Comparison of ENCODE assay signal across 1 cellular context in the genomic region with DNA sequence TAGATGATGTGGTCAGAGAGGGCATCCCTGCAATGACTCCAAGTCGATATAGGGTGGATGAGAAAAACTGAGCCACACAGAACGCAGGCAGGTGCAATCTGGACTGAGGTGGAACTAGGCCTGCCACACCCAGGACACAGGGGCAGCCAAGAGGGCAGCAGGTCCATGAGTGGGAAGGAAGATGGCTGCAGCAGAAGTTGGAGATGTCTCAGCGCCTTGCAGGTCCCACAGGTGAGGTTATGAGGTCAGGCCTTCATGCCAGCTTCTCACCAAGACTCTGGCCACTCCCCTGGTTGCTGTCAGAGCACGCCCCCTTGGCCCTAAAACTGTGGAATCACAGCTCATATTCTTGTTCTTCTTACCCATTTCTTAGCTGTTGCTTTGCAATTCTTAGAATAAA.
TF ChIP-seq lines count a peak whose summit lies in the region.

No MANE protein-coding gene starts in this region.

TF ChIP-seq in GM23338, 12 proteins besides CTCF, POLR2A, EP300 and RAD21 (continued from another document):
- TF ChIP-seq, protein P1, sequence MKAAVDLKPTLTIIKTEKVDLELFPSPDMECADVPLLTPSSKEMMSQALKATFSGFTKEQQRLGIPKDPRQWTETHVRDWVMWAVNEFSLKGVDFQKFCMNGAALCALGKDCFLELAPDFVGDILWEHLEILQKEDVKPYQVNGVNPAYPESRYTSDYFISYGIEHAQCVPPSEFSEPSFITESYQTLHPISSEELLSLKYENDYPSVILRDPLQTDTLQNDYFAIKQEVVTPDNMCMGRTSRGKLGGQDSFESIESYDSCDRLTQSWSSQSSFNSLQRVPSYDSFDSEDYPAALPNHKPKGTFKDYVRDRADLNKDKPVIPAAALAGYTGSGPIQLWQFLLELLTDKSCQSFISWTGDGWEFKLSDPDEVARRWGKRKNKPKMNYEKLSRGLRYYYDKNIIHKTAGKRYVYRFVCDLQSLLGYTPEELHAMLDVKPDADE (IDR thresholded peaks at IDR 0.05) = no peak
- TF ChIP-seq, protein P2, sequence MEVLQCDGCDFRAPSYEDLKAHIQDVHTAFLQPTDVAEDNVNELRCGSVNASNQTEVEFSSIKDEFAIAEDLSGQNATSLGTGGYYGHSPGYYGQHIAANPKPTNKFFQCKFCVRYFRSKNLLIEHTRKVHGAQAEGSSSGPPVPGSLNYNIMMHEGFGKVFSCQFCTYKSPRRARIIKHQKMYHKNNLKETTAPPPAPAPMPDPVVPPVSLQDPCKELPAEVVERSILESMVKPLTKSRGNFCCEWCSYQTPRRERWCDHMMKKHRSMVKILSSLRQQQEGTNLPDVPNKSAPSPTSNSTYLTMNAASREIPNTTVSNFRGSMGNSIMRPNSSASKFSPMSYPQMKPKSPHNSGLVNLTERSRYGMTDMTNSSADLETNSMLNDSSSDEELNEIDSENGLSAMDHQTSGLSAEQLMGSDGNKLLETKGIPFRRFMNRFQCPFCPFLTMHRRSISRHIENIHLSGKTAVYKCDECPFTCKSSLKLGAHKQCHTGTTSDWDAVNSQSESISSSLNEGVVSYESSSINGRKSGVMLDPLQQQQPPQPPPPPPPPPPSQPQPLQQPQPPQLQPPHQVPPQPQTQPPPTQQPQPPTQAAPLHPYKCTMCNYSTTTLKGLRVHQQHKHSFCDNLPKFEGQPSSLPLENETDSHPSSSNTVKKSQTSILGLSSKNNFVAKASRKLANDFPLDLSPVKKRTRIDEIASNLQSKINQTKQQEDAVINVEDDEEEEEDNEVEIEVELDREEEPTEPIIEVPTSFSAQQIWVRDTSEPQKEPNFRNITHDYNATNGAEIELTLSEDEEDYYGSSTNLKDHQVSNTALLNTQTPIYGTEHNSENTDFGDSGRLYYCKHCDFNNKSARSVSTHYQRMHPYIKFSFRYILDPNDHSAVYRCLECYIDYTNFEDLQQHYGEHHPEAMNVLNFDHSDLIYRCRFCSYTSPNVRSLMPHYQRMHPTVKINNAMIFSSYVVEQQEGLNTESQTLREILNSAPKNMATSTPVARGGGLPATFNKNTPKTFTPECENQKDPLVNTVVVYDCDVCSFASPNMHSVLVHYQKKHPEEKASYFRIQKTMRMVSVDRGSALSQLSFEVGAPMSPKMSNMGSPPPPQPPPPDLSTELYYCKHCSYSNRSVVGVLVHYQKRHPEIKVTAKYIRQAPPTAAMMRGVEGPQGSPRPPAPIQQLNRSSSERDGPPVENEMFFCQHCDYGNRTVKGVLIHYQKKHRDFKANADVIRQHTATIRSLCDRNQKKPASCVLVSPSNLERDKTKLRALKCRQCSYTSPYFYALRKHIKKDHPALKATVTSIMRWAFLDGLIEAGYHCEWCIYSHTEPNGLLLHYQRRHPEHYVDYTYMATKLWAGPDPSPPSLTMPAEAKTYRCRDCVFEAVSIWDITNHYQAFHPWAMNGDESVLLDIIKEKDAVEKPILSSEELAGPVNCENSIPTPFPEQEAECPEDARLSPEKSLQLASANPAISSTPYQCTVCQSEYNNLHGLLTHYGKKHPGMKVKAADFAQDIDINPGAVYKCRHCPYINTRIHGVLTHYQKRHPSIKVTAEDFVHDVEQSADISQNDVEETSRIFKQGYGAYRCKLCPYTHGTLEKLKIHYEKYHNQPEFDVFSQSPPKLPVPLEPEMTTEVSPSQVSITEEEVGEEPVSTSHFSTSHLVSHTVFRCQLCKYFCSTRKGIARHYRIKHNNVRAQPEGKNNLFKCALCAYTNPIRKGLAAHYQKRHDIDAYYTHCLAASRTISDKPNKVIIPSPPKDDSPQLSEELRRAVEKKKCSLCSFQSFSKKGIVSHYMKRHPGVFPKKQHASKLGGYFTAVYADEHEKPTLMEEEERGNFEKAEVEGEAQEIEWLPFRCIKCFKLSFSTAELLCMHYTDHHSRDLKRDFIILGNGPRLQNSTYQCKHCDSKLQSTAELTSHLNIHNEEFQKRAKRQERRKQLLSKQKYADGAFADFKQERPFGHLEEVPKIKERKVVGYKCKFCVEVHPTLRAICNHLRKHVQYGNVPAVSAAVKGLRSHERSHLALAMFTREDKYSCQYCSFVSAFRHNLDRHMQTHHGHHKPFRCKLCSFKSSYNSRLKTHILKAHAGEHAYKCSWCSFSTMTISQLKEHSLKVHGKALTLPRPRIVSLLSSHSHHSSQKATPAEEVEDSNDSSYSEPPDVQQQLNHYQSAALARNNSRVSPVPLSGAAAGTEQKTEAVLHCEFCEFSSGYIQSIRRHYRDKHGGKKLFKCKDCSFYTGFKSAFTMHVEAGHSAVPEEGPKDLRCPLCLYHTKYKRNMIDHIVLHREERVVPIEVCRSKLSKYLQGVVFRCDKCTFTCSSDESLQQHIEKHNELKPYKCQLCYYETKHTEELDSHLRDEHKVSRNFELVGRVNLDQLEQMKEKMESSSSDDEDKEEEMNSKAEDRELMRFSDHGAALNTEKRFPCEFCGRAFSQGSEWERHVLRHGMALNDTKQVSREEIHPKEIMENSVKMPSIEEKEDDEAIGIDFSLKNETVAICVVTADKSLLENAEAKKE (CRISPR knock-in tag; IDR thresholded peaks at IDR 0.05) = no peak
- TF ChIP-seq NANOG (IDR thresholded peaks at IDR 0.05; ENCODE audit: borderline replicate concordance) = no peak
